Comparison of ENCODE assay signal across 1 cellular context in genomic region chr22:19769393-19769715, GRCh38.
A peak's percentile ranks its signal among the peaks of the same experiment; 100 is the strongest.
TF ChIP-seq lines count a peak whose summit lies in the region.

No MANE protein-coding gene starts in this region.

TF ChIP-seq in K562, 482 proteins besides CTCF, POLR2A, EP300 and RAD21:
- TF ChIP-seq HMGN3 (IDR thresholded peaks at IDR 0.05; ENCODE audit: borderline replicate concordance, extremely low read depth, insufficient read length, low read depth, low read length) (peak; percentile 38), RBM39 (optimal IDR thresholded peaks at IDR 0.05; ENCODE audit: low read depth, low read length) (no peak), SAP30 (IDR thresholded peaks at IDR 0.05; ENCODE audit: borderline replicate concordance, insufficient read depth, low read depth, low read length, poor library complexity, severe bottlenecking) (peak; percentile 39), ZBTB26 (CRISPR knock-in tag; IDR thresholded peaks at IDR 0.05) (no peak), ZNF384 (IDR thresholded peaks at IDR 0.05; ENCODE audit: low read depth, low read length) (no peak), ZNF79 (CRISPR knock-in tag; IDR thresholded peaks at IDR 0.05; ENCODE audit: low read depth) (no peak), HDAC6 (IDR thresholded peaks at IDR 0.05; ENCODE audit: low read depth, low read length) (0 out of 2 replicates have a peak, but pooled peaks have one; percentile 13), ZNF780A (CRISPR knock-in tag; IDR thresholded peaks at IDR 0.05) (no peak), CREBBP (IDR thresholded peaks at IDR 0.05; ENCODE audit: low read depth, low read length) (no peak), ZBTB5 (IDR thresholded peaks at IDR 0.05) (no peak), KLF1 (tag; IDR thresholded peaks at IDR 0.05) (0 out of 2 replicates have a peak, but pooled peaks have one; percentile 30), NR2C2 (CRISPR knock-in tag; IDR thresholded peaks at IDR 0.05) (no peak), NR2C2 (tag; IDR thresholded peaks at IDR 0.05) (no peak), SETDB1 (IDR thresholded peaks at IDR 0.05; ENCODE audit: low read length) (peak; percentile 38), NR4A1 (CRISPR knock-in tag; IDR thresholded peaks at IDR 0.05) (0 out of 2 replicates have a peak, but pooled peaks have one; percentile 56), NR4A1 (tag; IDR thresholded peaks at IDR 0.05) (no peak), POLR2G (IDR thresholded peaks at IDR 0.05; ENCODE audit: low read depth, low read length) (0 out of 2 replicates have a peak, but pooled peaks have one; percentile 30), ZNF146 (CRISPR knock-in tag; IDR thresholded peaks at IDR 0.05; ENCODE audit: unreplicated experiment) (no peak), TEAD2 (tag; IDR thresholded peaks at IDR 0.05) (no peak), SAFB2 (IDR thresholded peaks at IDR 0.05; ENCODE audit: borderline replicate concordance, low read depth, low read length, severe bottlenecking) (no peak), CHD1 (IDR thresholded peaks at IDR 0.05; ENCODE audit: low read length) (peak; percentile 69), ETS1 (conservative IDR thresholded peaks at IDR 0.05; ENCODE audit: control insufficient read depth, low read depth, low read length) (no peak), ZBTB7A (IDR thresholded peaks at IDR 0.05; ENCODE audit: borderline replicate concordance, control insufficient read depth, low read depth, low read length) (no peak), GTF2F1 (IDR thresholded peaks at IDR 0.05; ENCODE audit: low read depth, low read length) (no peak)
- TF ChIP-seq, protein P1, sequence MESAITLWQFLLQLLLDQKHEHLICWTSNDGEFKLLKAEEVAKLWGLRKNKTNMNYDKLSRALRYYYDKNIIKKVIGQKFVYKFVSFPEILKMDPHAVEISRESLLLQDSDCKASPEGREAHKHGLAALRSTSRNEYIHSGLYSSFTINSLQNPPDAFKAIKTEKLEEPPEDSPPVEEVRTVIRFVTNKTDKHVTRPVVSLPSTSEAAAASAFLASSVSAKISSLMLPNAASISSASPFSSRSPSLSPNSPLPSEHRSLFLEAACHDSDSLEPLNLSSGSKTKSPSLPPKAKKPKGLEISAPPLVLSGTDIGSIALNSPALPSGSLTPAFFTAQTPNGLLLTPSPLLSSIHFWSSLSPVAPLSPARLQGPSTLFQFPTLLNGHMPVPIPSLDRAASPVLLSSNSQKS (CRISPR knock-in tag; IDR thresholded peaks at IDR 0.05): no peak
- TF ChIP-seq, protein P2, sequence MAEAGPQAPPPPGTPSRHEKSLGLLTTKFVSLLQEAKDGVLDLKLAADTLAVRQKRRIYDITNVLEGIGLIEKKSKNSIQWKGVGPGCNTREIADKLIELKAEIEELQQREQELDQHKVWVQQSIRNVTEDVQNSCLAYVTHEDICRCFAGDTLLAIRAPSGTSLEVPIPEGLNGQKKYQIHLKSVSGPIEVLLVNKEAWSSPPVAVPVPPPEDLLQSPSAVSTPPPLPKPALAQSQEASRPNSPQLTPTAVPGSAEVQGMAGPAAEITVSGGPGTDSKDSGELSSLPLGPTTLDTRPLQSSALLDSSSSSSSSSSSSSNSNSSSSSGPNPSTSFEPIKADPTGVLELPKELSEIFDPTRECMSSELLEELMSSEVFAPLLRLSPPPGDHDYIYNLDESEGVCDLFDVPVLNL (CRISPR knock-in tag; IDR thresholded peaks at IDR 0.05; ENCODE audit: low read depth): no peak
